In genomic region chr4:11769425-11769824, GRCh38 we compare ENCODE assay signal across 1 cellular context.
TF ChIP-seq lines count a peak whose summit lies in the region.

No MANE protein-coding gene starts in this region.

TF ChIP-seq in IMR-90, 13 proteins besides CTCF, POLR2A, EP300 and RAD21 (continued from another document):
- TF ChIP-seq ELK1 (IDR thresholded peaks at IDR 0.05; ENCODE audit: borderline replicate concordance, low read depth, low read length) (no peak), MAZ (IDR thresholded peaks at IDR 0.05; ENCODE audit: borderline replicate concordance, low read depth, low read length) (no peak)
